ENCODE assay signal across 13 cellular contexts in the genomic region with DNA sequence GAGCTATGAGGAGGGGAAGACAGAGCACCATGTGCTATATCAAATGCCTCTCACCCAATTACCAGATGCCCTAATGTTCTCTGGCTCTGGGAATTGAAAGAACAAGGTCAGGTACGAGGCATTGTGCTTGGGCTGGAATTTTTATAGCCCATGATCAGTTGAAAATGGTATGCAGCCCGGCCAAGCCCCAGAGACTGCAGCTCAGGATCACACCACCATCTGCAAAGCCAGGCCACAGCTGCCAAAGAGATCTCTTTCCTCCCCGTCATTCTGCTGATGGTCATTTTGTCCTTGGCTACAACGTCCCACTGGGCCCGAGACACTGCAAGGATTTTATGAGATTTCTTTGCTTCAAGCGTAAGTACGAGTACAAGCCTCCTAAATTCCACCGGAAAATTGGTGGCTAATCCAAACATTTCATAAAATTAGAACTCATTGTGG. TPM values are rescaled to one million over a fixed set of nuclear protein-coding genes. Genes with fewer than 3 reads are reported as not detected.
DNase-seq lines count a peak whose midpoint lies in the region; ATAC-seq, FAIRE-seq and TF ChIP-seq lines count a peak whose summit lies in the region.
"Had no signal": no experiment of that assay in that cellular context is flagged by ENCODE, and none has a peak within 500 bp of the region (broad histone marks: within the 10 kb centered on the region; RNA-seq: fewer than 3 reads in every experiment).

No MANE protein-coding gene starts in this region.

- H3K27me3 ChIP-seq in iPS-20b (ENCODE audit: insufficient read depth, low read length) = no peaks in the 10 kb centered on the region
- no peaks in the 10 kb centered on the region for H3K27me3 ChIP-seq in small intestine (ENCODE audit: control insufficient read depth in 2 of 2, insufficient read depth in 2 of 2, low read length in 2 of 2)
- no peaks in the 10 kb centered on the region for H3K27me3 ChIP-seq in foreskin keratinocyte

- no peak for TF ChIP-seq CTCF in foreskin keratinocyte (conservative IDR thresholded peaks at IDR 0.05)

- WGBS in small intestine, 3 donors = 50 to 61% (median 58%) methylated on average over 8 of the region's 8 CpGs

- H3K9me3 ChIP-seq in iPS-20b (ENCODE audit: insufficient read depth, low read depth, low read length) (no peaks in the 10 kb centered on the region), small intestine (ENCODE audit: control insufficient read depth, low read depth) (no peaks in the 10 kb centered on the region)

- peak overlapping the region; percentile 34 for H3K9ac ChIP-seq in iPS-20b (ENCODE audit: low read depth, low read length)
- H3K9ac ChIP-seq: KMS-11 had no signal

- H3K4me3 ChIP-seq in iPS-20b (ENCODE audit: low read length) = no peak overlapping the region
- H3K4me3 ChIP-seq in small intestine (ENCODE audit: low read depth in 1 of 2, low read length in 2 of 2) = no peak overlapping the region

- H3K36me3 ChIP-seq in iPS-20b (ENCODE audit: insufficient read depth, low read depth, low read length) (no peaks in the 10 kb centered on the region), small intestine (ENCODE audit: control insufficient read depth in 2 of 2, insufficient read depth in 2 of 2, low read length in 2 of 2) (no peaks in the 10 kb centered on the region)

- no peak for ATAC-seq in HG03097 (IDR thresholded peaks at IDR 0.05; ENCODE audit: low FRiP score, unreplicated experiment)
- no peak for ATAC-seq in foreskin keratinocyte
- ATAC-seq: activated CD8-positive, alpha-beta T cell treated with anti-CD3 and anti-CD28 coated beads, Interleukin-2, amount 10 ng/mL, durations not matched to agents 7 days and 5 days had no signal

- no peak for FAIRE-seq in small intestine (lab: Jason Lieb, UNC)

- H3K27ac ChIP-seq in angular gyrus (ENCODE audit: low read depth, low read length) (peak overlapping the region; percentile 60), iPS-20b (ENCODE audit: low read length) (no peak overlapping the region), small intestine (ENCODE audit: low read depth in 1 of 2, low read length in 1 of 2) (no peak overlapping the region), foreskin keratinocyte (no peak overlapping the region)
- H3K27ac ChIP-seq: KMS-11 had no signal

- H3K4me1 ChIP-seq in iPS-20b (ENCODE audit: insufficient read depth, low read length) (peaks cover 33% of the 10 kb centered on the region), small intestine (ENCODE audit: control insufficient read depth in 2 of 2, insufficient read depth in 1 of 2, low read depth in 1 of 2, low read length in 1 of 2) (peaks cover 0 to 2% of the 10 kb centered on the region in 2 donors), foreskin keratinocyte (peaks cover 14% of the 10 kb centered on the region)

- DNase-seq in GM04503 (ENCODE audit: low read depth) = peak; percentile 96
- DNase-seq in small intestine = peak; percentile 42
- no peak for DNase-seq in GM19238 (ENCODE audit: insufficient read length, low spot score)
- no peak for DNase-seq in foreskin keratinocyte
- DNase-seq in RKO (ENCODE audit: low spot score) = no peak
- DNase-seq: activated CD8-positive, alpha-beta T cell treated with anti-CD3 and anti-CD28 coated beads, Interleukin-2, amount 10 ng/mL, durations not matched to agents 7 days and 5 days; CD8-positive, alpha-beta memory T cell; stimulated activated naive CD4-positive, alpha-beta T cell; T-helper 1 cell had no signal

RNA-seq across cellular contexts. Expression of a gene that starts 15.2 kb away (rescaled TPM):
- polyA plus RNA-seq in small intestine = 1 to 10 TPM in 2 of 3 donors, under 1 TPM in 1; 0.67 to 4.8 (median 1.4) TPM
- 21.6 and 55.4 TPM in 2 replicates for total RNA-seq in foreskin keratinocyte
- polyA plus RNA-seq in foreskin keratinocyte = 6.3 and 13.7 TPM in 2 replicates
- total RNA-seq: activated CD8-positive, alpha-beta T cell treated with anti-CD3 and anti-CD28 coated beads, Interleukin-2, amount 10 ng/mL, durations not matched to agents 7 days and 5 days; CD8-positive, alpha-beta memory T cell had no signal

Comparison
In these comparisons a context has a peak if more than half of its experiments do, and no peak if none do; other contexts are left out.
1. DNase-seq: peak in GM04503 (single experiment) and small intestine (single experiment); none in GM19238 (single experiment), foreskin keratinocyte (0 of 2) and RKO (single experiment).